ENCODE assay signal across 1 cellular context in the genomic region with DNA sequence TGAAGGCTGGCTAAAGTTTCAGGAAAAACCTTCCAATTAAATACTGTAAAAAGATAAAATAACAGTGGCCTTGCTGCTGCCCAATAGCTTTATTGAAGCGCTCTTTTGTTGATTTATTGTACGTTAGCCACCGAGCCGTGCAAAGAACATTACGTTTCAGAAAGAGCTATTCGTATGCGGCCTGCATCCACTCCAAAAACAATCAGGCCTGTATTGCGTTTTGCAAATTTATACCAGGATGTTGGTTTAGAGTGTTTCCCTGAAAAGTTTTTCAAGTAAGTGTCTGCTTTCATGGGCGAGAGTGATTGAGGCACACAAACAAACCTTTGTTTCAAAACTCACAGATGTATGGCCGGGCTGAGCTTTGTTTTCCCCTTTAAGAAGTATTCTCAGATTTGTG.
TF ChIP-seq lines count a peak whose summit lies in the region.

No MANE protein-coding gene starts in this region.

TF ChIP-seq in H1, 55 proteins besides CTCF, POLR2A, EP300 and RAD21 (continued from another document):
- TF ChIP-seq CBX5 (IDR thresholded peaks at IDR 0.05; ENCODE audit: low read depth, low read length) = no peak
- no peak for TF ChIP-seq JUND (IDR thresholded peaks at IDR 0.05; ENCODE audit: low read length)
- no peak for TF ChIP-seq BACH1 (IDR thresholded peaks at IDR 0.05; ENCODE audit: low read length)
- no peak for TF ChIP-seq TCF12 (IDR thresholded peaks at IDR 0.05; ENCODE audit: low read depth, low read length)
- no peak for TF ChIP-seq CREB1 (IDR thresholded peaks at IDR 0.05)
- TF ChIP-seq SP4 (IDR thresholded peaks at IDR 0.05; ENCODE audit: low read length) = no peak
- TF ChIP-seq SAP30 (IDR thresholded peaks at IDR 0.05; ENCODE audit: insufficient read depth, insufficient replicate concordance, low read length) = no peak
- TF ChIP-seq KDM5A (IDR thresholded peaks at IDR 0.05; ENCODE audit: low read length) = no peak
- no peak for TF ChIP-seq SIN3A (conservative IDR thresholded peaks at IDR 0.05 in 1 of 2, IDR thresholded peaks at IDR 0.05 in 1 of 2; ENCODE audit: low read depth in 1 of 2, low read length in 2 of 2)
- no peak for TF ChIP-seq SP2 (IDR thresholded peaks at IDR 0.05; ENCODE audit: low read length)
- no peak for TF ChIP-seq GTF2F1 (IDR thresholded peaks at IDR 0.05; ENCODE audit: borderline replicate concordance, low read depth, low read length)
- no peak for TF ChIP-seq GABPA (IDR thresholded peaks at IDR 0.05; ENCODE audit: borderline replicate concordance, insufficient read depth, low read length)
- no peak for TF ChIP-seq SP1 (IDR thresholded peaks at IDR 0.05; ENCODE audit: low read depth, low read length)
- TF ChIP-seq, protein P1, sequence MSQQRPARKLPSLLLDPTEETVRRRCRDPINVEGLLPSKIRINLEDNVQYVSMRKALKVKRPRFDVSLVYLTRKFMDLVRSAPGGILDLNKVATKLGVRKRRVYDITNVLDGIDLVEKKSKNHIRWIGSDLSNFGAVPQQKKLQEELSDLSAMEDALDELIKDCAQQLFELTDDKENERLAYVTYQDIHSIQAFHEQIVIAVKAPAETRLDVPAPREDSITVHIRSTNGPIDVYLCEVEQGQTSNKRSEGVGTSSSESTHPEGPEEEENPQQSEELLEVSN (IDR thresholded peaks at IDR 0.05) = no peak
- TF ChIP-seq EGR1 (IDR thresholded peaks at IDR 0.05; ENCODE audit: borderline replicate concordance, low read depth, low read length) = no peak
- TF ChIP-seq RXRA (IDR thresholded peaks at IDR 0.05; ENCODE audit: insufficient read depth, low read depth, low read length) = no peak
- TF ChIP-seq, protein P2, sequence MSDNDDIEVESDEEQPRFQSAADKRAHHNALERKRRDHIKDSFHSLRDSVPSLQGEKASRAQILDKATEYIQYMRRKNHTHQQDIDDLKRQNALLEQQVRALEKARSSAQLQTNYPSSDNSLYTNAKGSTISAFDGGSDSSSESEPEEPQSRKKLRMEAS (IDR thresholded peaks at IDR 0.05) = no peak
- no peak for TF ChIP-seq FOSL1 (IDR thresholded peaks at IDR 0.05; ENCODE audit: insufficient read depth, low read depth, low read length)
- no peak for TF ChIP-seq POLR2AphosphoS5 (IDR thresholded peaks at IDR 0.05; ENCODE audit: low read depth, low read length)
